11 cellular contexts compared by ENCODE assay signal in genomic region chr1:65266501-65266900, GRCh38. TPM values are rescaled to one million over a fixed set of nuclear protein-coding genes. Genes with fewer than 3 reads are reported as not detected.
DNase-seq lines count a peak whose midpoint lies in the region; ATAC-seq, FAIRE-seq and TF ChIP-seq lines count a peak whose summit lies in the region.
"Had no signal": no experiment of that assay in that cellular context is flagged by ENCODE, and none has a peak within 500 bp of the region (broad histone marks: within the 10 kb centered on the region; RNA-seq: fewer than 3 reads in every experiment).

No MANE protein-coding gene starts in this region.

- H3K9ac ChIP-seq in iPS-18a (ENCODE audit: low read length) = no peak overlapping the region

- H3K4me3 ChIP-seq in cardiac muscle cell (no peak overlapping the region), iPS-18a (ENCODE audit: low read length) (peak overlapping the region; percentile 91)

- TF ChIP-seq POLR2A in H54 (IDR thresholded peaks at IDR 0.05; ENCODE audit: low read depth, low read length) = no peak

- POLR2A ChIA-PET in activated CD8-positive, alpha-beta T cell treated with anti-CD3 and anti-CD28 coated beads, Interleukin-2, amount 10 ng/mL, durations not matched to agents 7 days and 5 days (lab: Charles Lee) = no interaction called here

- H3K9me3 ChIP-seq in cardiac muscle cell (ENCODE audit: low read depth) (no peaks in the 10 kb centered on the region), iPS-18a (ENCODE audit: control insufficient read depth, low read depth, low read length) (no peaks in the 10 kb centered on the region)
- H3K9me3 ChIP-seq: BLaER1 treated with 17β-estradiol and CSF1 and Interleukin-3, amounts not matched to agents 10 nM and 100 nM; suprapubic skin had no signal

- no peak for FAIRE-seq in H54 (lab: Jason Lieb, UNC)

- H3K27me3 ChIP-seq in cardiac muscle cell (no peaks in the 10 kb centered on the region), iPS-18a (ENCODE audit: control insufficient read depth, insufficient read depth, low read length) (peaks cover 32% of the 10 kb centered on the region)

- no peaks in the 10 kb centered on the region for H3K36me3 Mint-ChIP-seq in activated CD8-positive, alpha-beta T cell treated with anti-CD3 and anti-CD28 coated beads, Interleukin-2, amount 10 ng/mL, durations not matched to agents 7 days and 5 days (ENCODE audit: low read depth)

- peaks cover 21% of the 10 kb centered on the region for H3K4me1 Mint-ChIP-seq in activated CD8-positive, alpha-beta T cell treated with anti-CD3 and anti-CD28 coated beads, Interleukin-2, amount 10 ng/mL, durations not matched to agents 7 days and 5 days (ENCODE audit: low read depth)

- H3K4me3 Mint-ChIP-seq in activated CD8-positive, alpha-beta T cell treated with anti-CD3 and anti-CD28 coated beads, Interleukin-2, amount 10 ng/mL, durations not matched to agents 7 days and 5 days = peak overlapping the region; percentile 69

- intact Hi-C loops in left cardiac atrium (cut with DNase I) = no loop called here

- H3K27ac ChIP-seq in cardiac muscle cell = peak overlapping the region; percentile 70
- no peak overlapping the region for H3K27ac ChIP-seq in iPS-18a (ENCODE audit: low read length)
- peak overlapping the region; percentile 84 for H3K27ac ChIP-seq in temporal lobe (ENCODE audit: low read depth, low read length)
- H3K27ac ChIP-seq: suprapubic skin had no signal

- H3K36me3 ChIP-seq in cardiac muscle cell (no peaks in the 10 kb centered on the region), iPS-18a (ENCODE audit: control insufficient read depth, low read depth, low read length) (no peaks in the 10 kb centered on the region)
- H3K36me3 ChIP-seq: BLaER1 treated with 17β-estradiol and CSF1 and Interleukin-3, amounts not matched to agents 10 nM and 100 nM; suprapubic skin had no signal

- no peak for ATAC-seq in left cardiac atrium
- no peak for ATAC-seq in activated CD8-positive, alpha-beta T cell treated with anti-CD3 and anti-CD28 coated beads, Interleukin-2, amount 10 ng/mL, durations not matched to agents 7 days and 5 days
- ATAC-seq in HG02798 (IDR thresholded peaks at IDR 0.05; ENCODE audit: poor library complexity, unreplicated experiment) = no peak

- DNase-seq in cardiac muscle cell (ENCODE audit: low read depth in 1 of 2, low spot score in 1 of 2) (no peak), left cardiac atrium (no peak), NCI-H2196 (lab: John Stamatoyannopoulos, UW; ENCODE audit: unreplicated experiment) (no peak), H54 (ENCODE audit: insufficient read length, low spot score) (no peak)
- DNase-seq in activated CD8-positive, alpha-beta T cell treated with anti-CD3 and anti-CD28 coated beads, Interleukin-2, amount 10 ng/mL, durations not matched to agents 7 days and 5 days = no peak
- DNase-seq: Right ventricle myocardium superior had no signal

- no peaks in the 10 kb centered on the region for H3K9me3 Mint-ChIP-seq in activated CD8-positive, alpha-beta T cell treated with anti-CD3 and anti-CD28 coated beads, Interleukin-2, amount 10 ng/mL, durations not matched to agents 7 days and 5 days (ENCODE audit: insufficient read depth)

- CTCF ChIA-PET in activated CD8-positive, alpha-beta T cell treated with anti-CD3 and anti-CD28 coated beads, Interleukin-2, amount 10 ng/mL, durations not matched to agents 7 days and 5 days (lab: Charles Lee) = interaction anchor here (1.0 to 4.0 kb wide), 5 partner anchors 10 to 421 kb away, joined by 3 to 14 read pairs (median 3); partner anchors contain the start of genes LEPR and LEPROT

- H3K27ac Mint-ChIP-seq in activated CD8-positive, alpha-beta T cell treated with anti-CD3 and anti-CD28 coated beads, Interleukin-2, amount 10 ng/mL, durations not matched to agents 7 days and 5 days = no peak overlapping the region

- H3K27me3 Mint-ChIP-seq in activated CD8-positive, alpha-beta T cell treated with anti-CD3 and anti-CD28 coated beads, Interleukin-2, amount 10 ng/mL, durations not matched to agents 7 days and 5 days (ENCODE audit: low read depth) = peaks cover 40% of the 10 kb centered on the region

- TF ChIP-seq CTCF in cardiac muscle cell (IDR thresholded peaks at IDR 0.05; ENCODE audit: low read depth, low read length) = no peak

- peaks cover 28% of the 10 kb centered on the region for H3K4me1 ChIP-seq in cardiac muscle cell (ENCODE audit: low read depth)
- H3K4me1 ChIP-seq in iPS-18a (ENCODE audit: control insufficient read depth, low read depth, low read length) = peaks cover 26% of the 10 kb centered on the region

RNA-seq across cellular contexts. Expression of gene DNAJC6, which starts 42.8 kb away (rescaled TPM):
- total RNA-seq in cardiac muscle cell = 39.7 and 54.5 TPM in 2 replicates
- polyA plus RNA-seq in cardiac muscle cell = 26.0 and 48.1 TPM in 2 replicates
- total RNA-seq in left cardiac atrium = 10 to 100 TPM; 13.8 to 15.4 TPM
- total RNA-seq in activated CD8-positive, alpha-beta T cell treated with anti-CD3 and anti-CD28 coated beads, Interleukin-2, amount 10 ng/mL, durations not matched to agents 7 days and 5 days = 1 to 10 TPM; 1.4 TPM
- 123 TPM for total RNA-seq in temporal lobe

Comparison
In these comparisons a context has a peak if more than half of its experiments do, and no peak if none do; other contexts are left out.
1. RNA of gene DNAJC6, which starts 42.8 kb away (total RNA-seq): 123 TPM in temporal lobe (single experiment), 39.7 to 54.5 TPM in cardiac muscle cell and 13.8 to 15.4 TPM in left cardiac atrium; 1.4 TPM in activated CD8-positive, alpha-beta T cell treated with anti-CD3 and anti-CD28 coated beads, Interleukin-2, amount 10 ng/mL, durations not matched to agents 7 days and 5 days; every median in the first group is over 4 times any median in the second.